18 cellular contexts compared by ENCODE assay signal in genomic region chr3:31399270-31399669, GRCh38.
A peak's percentile ranks its signal among the peaks of the same experiment; 100 is the strongest.
DNase-seq lines count a peak whose midpoint lies in the region; ATAC-seq lines count a peak whose summit lies in the region.
"Had no signal": no experiment of that assay in that cellular context is flagged by ENCODE, and none has a peak within 500 bp of the region (broad histone marks: within the 10 kb centered on the region; RNA-seq: fewer than 3 reads in every experiment).

No MANE protein-coding gene starts in this region.

- H3K4me1 Mint-ChIP-seq in activated CD8-positive, alpha-beta memory T cell treated with anti-CD3 and anti-CD28 coated beads, Interleukin-2, amount 10 ng/mL, durations not matched to agents 7 days and 5 days, result peaks cover 16% of the 10 kb centered on the region
- H3K4me1 Mint-ChIP-seq in naive thymus-derived CD4-positive, alpha-beta T cell, result peaks cover 14 to 41% (median 32%) of the 10 kb centered on the region in 7 donors

- DNase-seq in activated CD8-positive, alpha-beta memory T cell treated with anti-CD3 and anti-CD28 coated beads, Interleukin-2, amount 10 ng/mL, durations not matched to agents 7 days and 5 days, result no peak
- DNase-seq in activated CD8-positive, alpha-beta memory T cell treated with anti-CD3 and anti-CD28 coated beads, Interleukin-2, amount 50 U/mL, for 4 hours, result no peak
- DNase-seq in SKM-1 (lab: John Stamatoyannopoulos, UW; ENCODE audit: unreplicated experiment) (peak; percentile 73), mesenchymal stem cell (no peak)
- peak in 4 of 9 donors; percentile 8 to 33 (median 22) for DNase-seq in naive thymus-derived CD4-positive, alpha-beta T cell
- DNase-seq: activated B cell treated with CpG ODN at 0.5 μM for 24 hours; activated effector memory CD4-positive, alpha-beta T cell treated with anti-CD3 and anti-CD28 coated beads, Interleukin-2, amount 50 U/mL, for 16 hours; colonic mucosa; EL; heart right ventricle; islet precursor cell; lower lobe of right lung; NCI-H1694 treated with DMSO at 0.1 percent for 48 hours; NCI-H446; pancreas had no signal

- H3K4me3 ChIP-seq in naive thymus-derived CD4-positive, alpha-beta T cell (ENCODE audit: low read length), result no peak overlapping the region
- H3K4me3 ChIP-seq in mesenchymal stem cell (ENCODE audit: insufficient read depth in 1 of 2, low read depth in 1 of 2, low read length in 2 of 2), result no peak overlapping the region
- H3K4me3 ChIP-seq: colonic mucosa, heart right ventricle, lower lobe of right lung, pancreas had no signal

- H3K27ac Mint-ChIP-seq in activated CD8-positive, alpha-beta memory T cell treated with anti-CD3 and anti-CD28 coated beads, Interleukin-2, amount 10 ng/mL, durations not matched to agents 7 days and 5 days, result no peak overlapping the region
- peak overlapping the region in 3 of 9 donors; percentile 0 to 22 (median 2) for H3K27ac Mint-ChIP-seq in naive thymus-derived CD4-positive, alpha-beta T cell
- H3K27ac Mint-ChIP-seq: activated B cell treated with CpG ODN at 0.5 μM for 24 hours had no signal

- no peak overlapping the region for H3K14ac ChIP-seq in mesenchymal stem cell (ENCODE audit: low read length in 2 of 2)

- no peaks in the 10 kb centered on the region for H3K27me3 ChIP-seq in naive thymus-derived CD4-positive, alpha-beta T cell (ENCODE audit: control insufficient read depth in 2 of 2, insufficient read depth in 2 of 2, low read length in 2 of 2)
- peaks cover 0 to 3% of the 10 kb centered on the region in 2 experiments for H3K27me3 ChIP-seq in mesenchymal stem cell (ENCODE audit: control insufficient read depth in 1 of 2, insufficient read depth in 1 of 2, low read length in 2 of 2)
- H3K27me3 ChIP-seq: colonic mucosa, heart right ventricle, pancreas had no signal

- H3K18ac ChIP-seq in mesenchymal stem cell (ENCODE audit: low read depth in 1 of 2, low read length in 2 of 2), result no peak overlapping the region

- peaks cover 4 to 8% of the 10 kb centered on the region in 2 donors for H3K4me1 ChIP-seq in naive thymus-derived CD4-positive, alpha-beta T cell (ENCODE audit: control insufficient read depth in 2 of 2, insufficient read depth in 2 of 2, low read length in 2 of 2)
- H3K4me1 ChIP-seq in mesenchymal stem cell (ENCODE audit: control insufficient read depth, insufficient read depth, low read depth, low read length), result no peaks in the 10 kb centered on the region
- H3K4me1 ChIP-seq: colonic mucosa, lower lobe of right lung, pancreas had no signal

- no peak overlapping the region for H3K4me2 ChIP-seq in mesenchymal stem cell (ENCODE audit: low read length, poor library complexity, severe bottlenecking)

- POLR2A ChIA-PET in naive thymus-derived CD4-positive, alpha-beta T cell (lab: Charles Lee), result no interaction called here

- H2BK5ac ChIP-seq in mesenchymal stem cell (ENCODE audit: low read depth, low read length, poor library complexity, severe bottlenecking), result no peak overlapping the region

- H3K9me3 ChIP-seq in naive thymus-derived CD4-positive, alpha-beta T cell (ENCODE audit: control insufficient read depth in 2 of 3, low read length in 3 of 3), result no peaks in the 10 kb centered on the region
- no peaks in the 10 kb centered on the region for H3K9me3 ChIP-seq in mesenchymal stem cell (ENCODE audit: control insufficient read depth, low read length)
- H3K9me3 ChIP-seq: colonic mucosa, lower lobe of right lung, pancreas had no signal

- no peak overlapping the region for H3K4ac ChIP-seq in mesenchymal stem cell (ENCODE audit: low read depth in 1 of 2, low read length in 2 of 2)

- H2BK12ac ChIP-seq in mesenchymal stem cell (ENCODE audit: low read length in 2 of 2), result no peak overlapping the region

- no peak overlapping the region for H2BK15ac ChIP-seq in mesenchymal stem cell (ENCODE audit: low read depth, poor library complexity, severe bottlenecking)

- H3K27ac ChIP-seq in naive thymus-derived CD4-positive, alpha-beta T cell (ENCODE audit: low read depth, low read length), result no peak overlapping the region
- no peak overlapping the region for H3K27ac ChIP-seq in mesenchymal stem cell (ENCODE audit: low read length, poor library complexity, severe bottlenecking)
- H3K27ac ChIP-seq: colonic mucosa, heart right ventricle, lower lobe of right lung, pancreas had no signal

- H2BK120ac ChIP-seq in mesenchymal stem cell (ENCODE audit: low read depth, low read length), result no peak overlapping the region

- no peaks in the 10 kb centered on the region for H3K36me3 ChIP-seq in naive thymus-derived CD4-positive, alpha-beta T cell (ENCODE audit: control insufficient read depth in 2 of 3, insufficient read depth in 3 of 3, low read length in 3 of 3)
- H3K36me3 ChIP-seq in mesenchymal stem cell (ENCODE audit: control insufficient read depth in 1 of 2, insufficient read depth in 2 of 2, low read depth in 1 of 2, low read length in 2 of 2), result no peaks in the 10 kb centered on the region
- H3K36me3 ChIP-seq: colonic mucosa, heart right ventricle, lower lobe of right lung, pancreas had no signal

- no peaks in the 10 kb centered on the region for H3K27me3 Mint-ChIP-seq in activated CD8-positive, alpha-beta memory T cell treated with anti-CD3 and anti-CD28 coated beads, Interleukin-2, amount 10 ng/mL, durations not matched to agents 7 days and 5 days
- no peaks in the 10 kb centered on the region for H3K27me3 Mint-ChIP-seq in naive thymus-derived CD4-positive, alpha-beta T cell

- no peak overlapping the region for H3K9ac ChIP-seq in mesenchymal stem cell (ENCODE audit: low read length)

- no peak overlapping the region for H4K8ac ChIP-seq in mesenchymal stem cell (ENCODE audit: low read length)

- H4K91ac ChIP-seq in mesenchymal stem cell (ENCODE audit: low read length), result no peak overlapping the region

- no peaks in the 10 kb centered on the region for H3K36me3 Mint-ChIP-seq in activated CD8-positive, alpha-beta memory T cell treated with anti-CD3 and anti-CD28 coated beads, Interleukin-2, amount 10 ng/mL, durations not matched to agents 7 days and 5 days
- peaks cover 0 to 11% (median 0%) of the 10 kb centered on the region in 5 donors for H3K36me3 Mint-ChIP-seq in naive thymus-derived CD4-positive, alpha-beta T cell

- intact Hi-C loops in naive thymus-derived CD4-positive, alpha-beta T cell (cut with micrococcal nuclease), result loop anchor here in 1 of 2 donors (10.0 kb wide), 1 partner anchor 66 kb away; no protein-coding TSS in a partner anchor

- no peaks in the 10 kb centered on the region for H3K79me1 ChIP-seq in mesenchymal stem cell (replicated peaks; ENCODE audit: low read length, poor library complexity, severe bottlenecking)

- peak; percentile 33 for ATAC-seq in activated CD8-positive, alpha-beta memory T cell treated with anti-CD3 and anti-CD28 coated beads, Interleukin-2, amount 10 ng/mL, durations not matched to agents 7 days and 5 days
- ATAC-seq in HG03442 (IDR thresholded peaks at IDR 0.05; ENCODE audit: unreplicated experiment), result peak; percentile 46
- peak; percentile 60 for ATAC-seq in naive thymus-derived CD4-positive, alpha-beta T cell
- ATAC-seq in HG03159 (IDR thresholded peaks at IDR 0.05; ENCODE audit: unreplicated experiment), result no peak
- ATAC-seq in HG02678 (IDR thresholded peaks at IDR 0.05; ENCODE audit: unreplicated experiment), result no peak
- ATAC-seq: heart right ventricle, lower lobe of right lung, pancreas had no signal

- no peak overlapping the region for H3K4me3 Mint-ChIP-seq in activated CD8-positive, alpha-beta memory T cell treated with anti-CD3 and anti-CD28 coated beads, Interleukin-2, amount 10 ng/mL, durations not matched to agents 7 days and 5 days
- peak overlapping the region in 7 of 10 donors; percentile 0 to 18 (median 4) for H3K4me3 Mint-ChIP-seq in naive thymus-derived CD4-positive, alpha-beta T cell
- H3K4me3 Mint-ChIP-seq: activated B cell treated with CpG ODN at 0.5 μM for 24 hours had no signal

- peaks cover 4% of the 10 kb centered on the region for H3K9me3 Mint-ChIP-seq in activated CD8-positive, alpha-beta memory T cell treated with anti-CD3 and anti-CD28 coated beads, Interleukin-2, amount 10 ng/mL, durations not matched to agents 7 days and 5 days (ENCODE audit: low read depth)
- peaks cover 0 to 18% (median 0%) of the 10 kb centered on the region in 11 donors for H3K9me3 Mint-ChIP-seq in naive thymus-derived CD4-positive, alpha-beta T cell

- CTCF ChIA-PET in activated CD8-positive, alpha-beta memory T cell treated with anti-CD3 and anti-CD28 coated beads, Interleukin-2, amount 10 ng/mL, durations not matched to agents 7 days and 5 days (lab: Charles Lee), result no interaction called here
- CTCF ChIA-PET in naive thymus-derived CD4-positive, alpha-beta T cell (lab: Charles Lee), result no interaction called here

- no peak overlapping the region for H2AK5ac ChIP-seq in mesenchymal stem cell (ENCODE audit: low read length, severe bottlenecking)

- H3K23ac ChIP-seq in mesenchymal stem cell (ENCODE audit: low read length in 2 of 2), result no peak overlapping the region

- 43% methylated on average over 1 of the region's 1 CpG for WGBS in mesenchymal stem cell

- H2AFZ ChIP-seq in mesenchymal stem cell (ENCODE audit: low read depth, low read length), result no peak overlapping the region

Comparison
In these comparisons a context has a peak if more than half of its experiments do, and no peak if none do; other contexts are left out.
1. ATAC-seq: peak in activated CD8-positive, alpha-beta memory T cell treated with anti-CD3 and anti-CD28 coated beads, Interleukin-2, amount 10 ng/mL, durations not matched to agents 7 days and 5 days (single experiment), HG03442 (single experiment) and naive thymus-derived CD4-positive, alpha-beta T cell (single experiment); none in HG03159 (single experiment) and HG02678 (single experiment).